21 cellular contexts compared by ENCODE assay signal in the genomic region with DNA sequence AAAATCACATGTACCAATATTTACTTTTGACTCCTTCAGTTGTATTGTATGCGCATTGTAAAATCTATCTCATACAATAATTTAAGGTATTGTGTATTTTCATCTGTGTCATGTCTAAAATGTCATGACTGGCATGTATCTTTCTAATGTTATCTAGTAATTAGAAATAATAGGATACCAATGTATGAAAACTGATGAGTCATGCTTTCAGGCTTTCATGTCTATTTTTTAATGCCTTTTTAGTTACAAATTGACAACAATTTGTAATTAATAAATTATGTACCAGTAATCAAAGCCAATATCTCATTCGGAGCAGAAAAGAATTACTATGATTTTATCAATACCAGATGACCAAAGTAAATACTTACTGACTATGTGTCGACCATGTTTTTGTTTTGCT.
"Had no signal": no experiment of that assay in that cellular context is flagged by ENCODE, and none has a peak within 500 bp of the region (broad histone marks: within the 10 kb centered on the region; RNA-seq: fewer than 3 reads in every experiment).

No MANE protein-coding gene starts in this region.

- H3K4me3 ChIP-seq: coronary artery, dorsolateral prefrontal cortex, esophagus muscularis mucosa, gastroesophageal sphincter, heart left ventricle, hepatocyte, left lung, lower lobe of right lung, mucosa of descending colon had no signal

- FAIRE-seq: endothelial cell of umbilical vein, keratinocyte had no signal

- ATAC-seq: foreskin keratinocyte, gastroesophageal sphincter, heart left ventricle, left cardiac atrium, left lung, left ventricle myocardium superior, lower lobe of right lung, mucosa of descending colon had no signal

- H3K79me2 ChIP-seq: hepatocyte had no signal

- H3K4me2 ChIP-seq: hepatocyte had no signal

- H3K27me3 ChIP-seq: dorsolateral prefrontal cortex, esophagus muscularis mucosa, foreskin keratinocyte, gastroesophageal sphincter, heart left ventricle, hepatocyte, left lung had no signal

- DNase-seq: dermis blood vessel endothelial cell; dorsolateral prefrontal cortex; effector CD4-positive, alpha-beta T cell; effector memory CD4-positive, alpha-beta T cell; foreskin keratinocyte; heart left ventricle; hypothalamus; immature natural killer cell; left cardiac atrium; left lung; left ventricle myocardium superior; lower lobe of right lung; mesenchymal stem cell; mucosa of descending colon; naive B cell had no signal

- H3K36me3 ChIP-seq: esophagus muscularis mucosa, gastroesophageal sphincter, heart left ventricle, left lung, lower lobe of right lung had no signal

- H3K27ac ChIP-seq: coronary artery, dorsolateral prefrontal cortex, esophagus muscularis mucosa, foreskin keratinocyte, gastroesophageal sphincter, heart left ventricle, hepatocyte, left lung, lower lobe of right lung had no signal

- H3K9me3 ChIP-seq: esophagus muscularis mucosa, gastroesophageal sphincter, lower lobe of right lung, mucosa of descending colon had no signal

- H2AFZ ChIP-seq: hepatocyte had no signal

- H3K4me1 ChIP-seq: esophagus muscularis mucosa, foreskin keratinocyte, gastroesophageal sphincter, heart left ventricle, left lung, lower lobe of right lung had no signal
